In the genomic region with DNA sequence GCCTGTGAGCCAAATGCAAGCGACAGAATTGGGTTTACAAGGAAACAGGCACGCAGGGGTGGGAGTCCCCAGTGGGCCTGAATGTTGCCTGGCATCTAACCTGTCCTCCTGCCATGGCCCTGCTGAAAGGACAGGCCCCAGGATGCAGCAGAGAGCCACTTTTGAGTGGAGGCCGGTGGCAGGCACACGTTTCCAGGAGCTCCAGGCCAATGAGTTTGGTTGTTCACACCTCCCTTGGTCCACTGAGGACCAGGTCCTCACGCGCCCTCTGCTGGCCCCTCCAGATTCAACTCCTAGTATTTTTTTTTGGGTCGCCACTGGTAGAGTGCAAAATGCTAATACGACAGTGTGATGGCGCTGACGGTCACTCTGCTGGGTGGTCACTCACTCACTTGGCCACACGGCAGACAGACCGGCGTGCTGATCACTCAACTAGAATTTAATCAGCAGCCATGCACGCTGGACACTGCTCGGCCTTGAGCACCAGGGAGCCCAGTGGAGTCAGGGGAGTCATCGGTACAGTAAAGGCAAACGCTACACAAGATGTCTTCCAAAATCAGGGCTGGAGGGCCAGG, we compare ENCODE assay signal across 8 cellular contexts.
A peak's percentile ranks its signal among the peaks of the same experiment; 100 is the strongest.
DNase-seq lines count a peak whose midpoint lies in the region; ATAC-seq and TF ChIP-seq lines count a peak whose summit lies in the region.

No MANE protein-coding gene starts in this region.

- H3K36me3 ChIP-seq in Loucy (ENCODE audit: insufficient read depth, low read length): peaks cover 89% of the 10 kb centered on the region

- peak; percentile 73 for TF ChIP-seq CTCF in Loucy (conservative IDR thresholded peaks at IDR 0.05; ENCODE audit: low read length)
- peak; percentile 71 for TF ChIP-seq CTCF in astrocyte of the cerebellum (IDR thresholded peaks at IDR 0.05; ENCODE audit: low read depth, low read length, missing control alignments)

- H3K4me2 ChIP-seq in Loucy (ENCODE audit: low read depth, low read length, poor library complexity, severe bottlenecking): no peak overlapping the region

- H3K27me3 Mint-ChIP-seq in immature natural killer cell (ENCODE audit: low read depth in 3 of 3): no peaks in the 10 kb centered on the region

- in situ Hi-C loops in astrocyte of the cerebellum (cut with HindIII; ENCODE audit: low sequenced_read_pairs): no loop called here

- no peak overlapping the region for H2AFZ ChIP-seq in Loucy (ENCODE audit: low read length)

- peaks cover 5% of the 10 kb centered on the region in 2 donors for H3K4me1 Mint-ChIP-seq in immature natural killer cell

- H3K4me1 ChIP-seq in Loucy (ENCODE audit: insufficient read depth, low read length, poor library complexity, severe bottlenecking): peaks cover 14% of the 10 kb centered on the region

- H3K4me3 Mint-ChIP-seq in immature natural killer cell: no peak overlapping the region

- H3K9me2 ChIP-seq in Loucy (replicated peaks; ENCODE audit: low read depth, low read length): no peaks in the 10 kb centered on the region

- no peaks in the 10 kb centered on the region for H3K9me3 ChIP-seq in Loucy (ENCODE audit: insufficient read depth, low read depth, low read length)

- peak; percentile 51 for DNase-seq in NK-92 treated with Interleukin-12 subunit alpha and Interleukin-12 subunit beta, amount 100 ng/mL, for 24 hours (lab: John Stamatoyannopoulos, UW)
- no peak for DNase-seq in NK-92 (lab: John Stamatoyannopoulos, UW; ENCODE audit: unreplicated experiment)
- peak; percentile 13 to 66 (median 46) for DNase-seq in T-helper 2 cell
- DNase-seq in astrocyte of the cerebellum (ENCODE audit: low read depth): peak; percentile 36
- peak; percentile 22 to 48 (median 39) for DNase-seq in immature natural killer cell
- peak; percentile 76 to 80 for DNase-seq in stimulated activated CD4-positive, alpha-beta T cell treated with anti-CD3 and anti-CD28 coated beads, Interleukin-2, amount 100 ng/mL, for 24 hours

- H3F3A ChIP-seq in Loucy (ENCODE audit: low read depth): no peaks in the 10 kb centered on the region

- H3K79me2 ChIP-seq in Loucy (ENCODE audit: insufficient read depth, low read length): peaks cover 17% of the 10 kb centered on the region; the same call in 1 of the 2 replicates

- ATAC-seq in HG02610 (IDR thresholded peaks at IDR 0.05; ENCODE audit: unreplicated experiment): no peak

- H4K20me1 ChIP-seq in Loucy (ENCODE audit: insufficient read depth, low read length, poor library complexity, severe bottlenecking): peaks cover 12% of the 10 kb centered on the region

- H3K36me3 Mint-ChIP-seq in immature natural killer cell: peaks cover 0 to 4% (median 0%) of the 10 kb centered on the region in 3 donors

- H3K27ac Mint-ChIP-seq in immature natural killer cell: no peak overlapping the region

- no peaks in the 10 kb centered on the region for H3K9me3 Mint-ChIP-seq in immature natural killer cell

- H3K9ac ChIP-seq in Loucy (ENCODE audit: low read depth, low read length, poor library complexity, severe bottlenecking): no peak overlapping the region

- H3K4me3 ChIP-seq in Loucy (ENCODE audit: low read length, poor library complexity, severe bottlenecking) (no peak overlapping the region), astrocyte of the cerebellum (ENCODE audit: low read depth, low read length) (no peak overlapping the region)

- H3K27me3 ChIP-seq in Loucy (ENCODE audit: insufficient read depth, low read length, poor library complexity, severe bottlenecking): no peaks in the 10 kb centered on the region
